In the genomic region with DNA sequence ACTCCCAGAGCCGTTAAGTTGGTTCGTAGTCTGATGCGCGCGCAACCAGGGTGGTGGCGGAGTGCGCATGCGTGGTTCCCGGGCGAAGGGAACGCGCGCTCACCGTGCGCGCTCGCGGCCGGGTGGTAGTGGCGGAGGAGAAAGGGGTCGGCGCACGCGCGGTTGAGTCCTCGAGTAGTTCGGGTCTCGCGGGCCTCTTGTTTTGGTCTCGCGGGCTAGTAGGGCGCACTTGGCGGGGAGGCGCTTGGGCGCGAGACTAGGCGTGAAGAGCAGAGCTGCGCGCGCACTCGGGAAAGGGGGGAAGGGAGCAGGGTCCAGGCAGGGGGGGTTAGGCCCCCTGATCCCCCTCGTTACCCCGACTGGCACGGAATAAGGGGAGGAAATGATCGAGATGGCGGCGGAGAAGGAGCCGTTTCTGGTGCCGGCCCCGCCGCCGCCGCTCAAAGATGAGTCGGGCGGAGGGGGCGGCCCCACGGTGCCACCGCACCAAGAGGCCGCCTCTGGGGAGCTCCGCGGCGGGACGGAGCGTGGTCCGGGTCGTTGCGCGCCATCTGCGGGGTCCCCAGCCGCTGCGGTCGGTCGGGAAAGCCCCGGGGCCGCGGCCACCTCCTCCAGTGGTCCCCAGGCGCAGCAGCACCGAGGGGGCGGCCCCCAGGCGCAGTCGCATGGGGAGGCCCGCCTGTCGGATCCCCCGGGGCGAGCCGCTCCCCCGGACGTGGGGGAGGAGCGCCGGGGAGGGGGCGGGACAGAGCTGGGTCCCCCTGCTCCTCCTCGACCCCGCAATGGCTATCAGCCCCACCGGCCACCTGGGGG, we compare ENCODE assay signal across 1 cellular context.
A peak's percentile ranks its signal among the peaks of the same experiment; 100 is the strongest.
TF ChIP-seq lines count a peak whose summit lies in the region.

TSS of gene MEPCE (plus strand) at position 195 of the 813 bp plus-strand sequence. CDS start at position 383, 188 bp downstream.

TF ChIP-seq in HepG2, 621 proteins besides CTCF, POLR2A, EP300 and RAD21 (continued from another document and continues in another):
- TF ChIP-seq, protein P1, sequence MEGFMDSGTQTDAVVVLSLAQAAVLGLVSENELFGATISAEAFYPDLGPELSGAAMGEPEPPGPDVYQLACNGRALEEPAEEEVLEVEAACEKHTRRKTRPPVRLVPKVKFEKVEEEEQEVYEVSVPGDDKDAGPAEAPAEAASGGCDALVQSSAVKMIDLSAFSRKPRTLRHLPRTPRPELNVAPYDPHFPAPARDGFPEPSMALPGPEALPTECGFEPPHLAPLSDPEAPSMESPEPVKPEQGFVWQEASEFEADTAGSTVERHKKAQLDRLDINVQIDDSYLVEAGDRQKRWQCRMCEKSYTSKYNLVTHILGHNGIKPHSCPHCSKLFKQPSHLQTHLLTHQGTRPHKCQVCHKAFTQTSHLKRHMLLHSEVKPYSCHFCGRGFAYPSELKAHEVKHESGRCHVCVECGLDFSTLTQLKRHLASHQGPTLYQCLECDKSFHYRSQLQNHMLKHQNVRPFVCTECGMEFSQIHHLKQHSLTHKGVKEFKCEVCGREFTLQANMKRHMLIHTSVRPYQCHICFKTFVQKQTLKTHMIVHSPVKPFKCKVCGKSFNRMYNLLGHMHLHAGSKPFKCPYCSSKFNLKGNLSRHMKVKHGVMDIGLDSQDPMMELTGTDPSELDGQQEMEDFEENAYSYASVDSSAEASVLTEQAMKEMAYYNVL (CRISPR knock-in tag; IDR thresholded peaks at IDR 0.05; ENCODE audit: borderline replicate concordance), result peak; percentile 61; the same call in 1 of the 2 replicates
- no peak for TF ChIP-seq BCL6 (CRISPR knock-in tag; IDR thresholded peaks at IDR 0.05)
- no peak for TF ChIP-seq PAF1 (CRISPR knock-in tag; IDR thresholded peaks at IDR 0.05)
- TF ChIP-seq ZNF776 (CRISPR knock-in tag; IDR thresholded peaks at IDR 0.05), result peak; percentile 58; the same call in 1 of the 2 replicates
- TF ChIP-seq, protein P2, sequence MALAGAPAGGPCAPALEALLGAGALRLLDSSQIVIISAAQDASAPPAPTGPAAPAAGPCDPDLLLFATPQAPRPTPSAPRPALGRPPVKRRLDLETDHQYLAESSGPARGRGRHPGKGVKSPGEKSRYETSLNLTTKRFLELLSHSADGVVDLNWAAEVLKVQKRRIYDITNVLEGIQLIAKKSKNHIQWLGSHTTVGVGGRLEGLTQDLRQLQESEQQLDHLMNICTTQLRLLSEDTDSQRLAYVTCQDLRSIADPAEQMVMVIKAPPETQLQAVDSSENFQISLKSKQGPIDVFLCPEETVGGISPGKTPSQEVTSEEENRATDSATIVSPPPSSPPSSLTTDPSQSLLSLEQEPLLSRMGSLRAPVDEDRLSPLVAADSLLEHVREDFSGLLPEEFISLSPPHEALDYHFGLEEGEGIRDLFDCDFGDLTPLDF (CRISPR knock-in tag; IDR thresholded peaks at IDR 0.05), result peak; percentile 52
- no peak for TF ChIP-seq TSC22D2 (CRISPR knock-in tag; IDR thresholded peaks at IDR 0.05; ENCODE audit: borderline replicate concordance)
- TF ChIP-seq EZH2 (conservative IDR thresholded peaks at IDR 0.05; ENCODE audit: low read depth, low read length), result no peak
- TF ChIP-seq CCDC6 (CRISPR knock-in tag; IDR thresholded peaks at IDR 0.05), result no peak
- TF ChIP-seq, protein P3, sequence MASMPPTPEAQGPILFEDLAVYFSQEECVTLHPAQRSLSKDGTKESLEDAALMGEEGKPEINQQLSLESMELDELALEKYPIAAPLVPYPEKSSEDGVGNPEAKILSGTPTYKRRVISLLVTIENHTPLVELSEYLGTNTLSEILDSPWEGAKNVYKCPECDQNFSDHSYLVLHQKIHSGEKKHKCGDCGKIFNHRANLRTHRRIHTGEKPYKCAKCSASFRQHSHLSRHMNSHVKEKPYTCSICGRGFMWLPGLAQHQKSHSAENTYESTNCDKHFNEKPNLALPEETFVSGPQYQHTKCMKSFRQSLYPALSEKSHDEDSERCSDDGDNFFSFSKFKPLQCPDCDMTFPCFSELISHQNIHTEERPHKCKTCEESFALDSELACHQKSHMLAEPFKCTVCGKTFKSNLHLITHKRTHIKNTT (CRISPR knock-in tag; IDR thresholded peaks at IDR 0.05), result no peak
- no peak for TF ChIP-seq ZNF660 (CRISPR knock-in tag; IDR thresholded peaks at IDR 0.05; ENCODE audit: borderline replicate concordance, low read depth)
- no peak; the same call in 1 of the 2 replicates for TF ChIP-seq ZNF441 (CRISPR knock-in tag; IDR thresholded peaks at IDR 0.05; ENCODE audit: borderline replicate concordance)
- no peak for TF ChIP-seq JUNB (CRISPR knock-in tag; IDR thresholded peaks at IDR 0.05; ENCODE audit: borderline replicate concordance)
- TF ChIP-seq ZBTB33 (CRISPR knock-in tag; IDR thresholded peaks at IDR 0.05), result no peak
- TF ChIP-seq MTA3 (CRISPR knock-in tag; IDR thresholded peaks at IDR 0.05), result no peak
- no peak for TF ChIP-seq ZNF10 (CRISPR knock-in tag; IDR thresholded peaks at IDR 0.05; ENCODE audit: borderline replicate concordance, low read depth)
- no peak; the same call in 1 of the 2 replicates for TF ChIP-seq NFKB2 (CRISPR knock-in tag; IDR thresholded peaks at IDR 0.05; ENCODE audit: borderline replicate concordance)
- peak; percentile 13; the same call in 1 of the 2 replicates for TF ChIP-seq HDAC1 (CRISPR knock-in tag; IDR thresholded peaks at IDR 0.05)
- TF ChIP-seq, protein P4, sequence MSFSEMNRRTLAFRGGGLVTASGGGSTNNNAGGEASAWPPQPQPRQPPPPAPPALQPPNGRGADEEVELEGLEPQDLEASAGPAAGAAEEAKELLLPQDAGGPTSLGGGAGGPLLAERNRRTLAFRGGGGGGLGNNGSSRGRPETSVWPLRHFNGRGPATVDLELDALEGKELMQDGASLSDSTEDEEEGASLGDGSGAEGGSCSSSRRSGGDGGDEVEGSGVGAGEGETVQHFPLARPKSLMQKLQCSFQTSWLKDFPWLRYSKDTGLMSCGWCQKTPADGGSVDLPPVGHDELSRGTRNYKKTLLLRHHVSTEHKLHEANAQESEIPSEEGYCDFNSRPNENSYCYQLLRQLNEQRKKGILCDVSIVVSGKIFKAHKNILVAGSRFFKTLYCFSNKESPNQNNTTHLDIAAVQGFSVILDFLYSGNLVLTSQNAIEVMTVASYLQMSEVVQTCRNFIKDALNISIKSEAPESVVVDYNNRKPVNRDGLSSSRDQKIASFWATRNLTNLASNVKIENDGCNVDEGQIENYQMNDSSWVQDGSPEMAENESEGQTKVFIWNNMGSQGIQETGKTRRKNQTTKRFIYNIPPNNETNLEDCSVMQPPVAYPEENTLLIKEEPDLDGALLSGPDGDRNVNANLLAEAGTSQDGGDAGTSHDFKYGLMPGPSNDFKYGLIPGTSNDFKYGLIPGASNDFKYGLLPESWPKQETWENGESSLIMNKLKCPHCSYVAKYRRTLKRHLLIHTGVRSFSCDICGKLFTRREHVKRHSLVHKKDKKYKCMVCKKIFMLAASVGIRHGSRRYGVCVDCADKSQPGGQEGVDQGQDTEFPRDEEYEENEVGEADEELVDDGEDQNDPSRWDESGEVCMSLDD (CRISPR knock-in tag; IDR thresholded peaks at IDR 0.05; ENCODE audit: borderline replicate concordance), result no peak
- TF ChIP-seq, protein P5, sequence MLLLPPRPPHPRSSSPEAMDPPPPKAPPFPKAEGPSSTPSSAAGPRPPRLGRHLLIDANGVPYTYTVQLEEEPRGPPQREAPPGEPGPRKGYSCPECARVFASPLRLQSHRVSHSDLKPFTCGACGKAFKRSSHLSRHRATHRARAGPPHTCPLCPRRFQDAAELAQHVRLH (CRISPR knock-in tag; IDR thresholded peaks at IDR 0.05; ENCODE audit: borderline replicate concordance, low read depth), result 0 out of 2 replicates have a peak, but pooled peaks have one; percentile 52
- no peak for TF ChIP-seq HOXA7 (CRISPR knock-in tag; IDR thresholded peaks at IDR 0.05)
- no peak for TF ChIP-seq ZNF567 (CRISPR knock-in tag; IDR thresholded peaks at IDR 0.05; ENCODE audit: borderline replicate concordance)
- no peak for TF ChIP-seq GATAD1 (CRISPR knock-in tag; IDR thresholded peaks at IDR 0.05)
- TF ChIP-seq PHF21A (CRISPR knock-in tag; IDR thresholded peaks at IDR 0.05), result no peak
- TF ChIP-seq TOPORS (CRISPR knock-in tag; IDR thresholded peaks at IDR 0.05), result 0 out of 2 replicates have a peak, but pooled peaks have one; percentile 79
- peak; percentile 71; the same call in 1 of the 2 replicates for TF ChIP-seq ZMAT3 (CRISPR knock-in tag; conservative IDR thresholded peaks at IDR 0.05)
- peak; percentile 17 for TF ChIP-seq PHF5A (CRISPR knock-in tag; IDR thresholded peaks at IDR 0.05; ENCODE audit: low read depth, unreplicated experiment)
- TF ChIP-seq NFE2L1 (CRISPR knock-in tag; IDR thresholded peaks at IDR 0.05; ENCODE audit: borderline replicate concordance), result no peak
- peak; percentile 39; the same call in 1 of the 2 replicates for TF ChIP-seq MYC (CRISPR knock-in tag; IDR thresholded peaks at IDR 0.05; ENCODE audit: borderline replicate concordance)
- no peak for TF ChIP-seq ZNF350 (CRISPR knock-in tag; IDR thresholded peaks at IDR 0.05; ENCODE audit: borderline replicate concordance, low read depth)
- no peak for TF ChIP-seq ATM (IDR thresholded peaks at IDR 0.05; ENCODE audit: borderline replicate concordance)
- TF ChIP-seq ZBTB7A (CRISPR knock-in tag; IDR thresholded peaks at IDR 0.05), result no peak; the same call in 1 of the 2 replicates
- TF ChIP-seq MED13 (CRISPR knock-in tag; IDR thresholded peaks at IDR 0.05), result no peak
- TF ChIP-seq ZZZ3 (CRISPR knock-in tag; IDR thresholded peaks at IDR 0.05; ENCODE audit: borderline replicate concordance), result no peak
- TF ChIP-seq, protein P6, sequence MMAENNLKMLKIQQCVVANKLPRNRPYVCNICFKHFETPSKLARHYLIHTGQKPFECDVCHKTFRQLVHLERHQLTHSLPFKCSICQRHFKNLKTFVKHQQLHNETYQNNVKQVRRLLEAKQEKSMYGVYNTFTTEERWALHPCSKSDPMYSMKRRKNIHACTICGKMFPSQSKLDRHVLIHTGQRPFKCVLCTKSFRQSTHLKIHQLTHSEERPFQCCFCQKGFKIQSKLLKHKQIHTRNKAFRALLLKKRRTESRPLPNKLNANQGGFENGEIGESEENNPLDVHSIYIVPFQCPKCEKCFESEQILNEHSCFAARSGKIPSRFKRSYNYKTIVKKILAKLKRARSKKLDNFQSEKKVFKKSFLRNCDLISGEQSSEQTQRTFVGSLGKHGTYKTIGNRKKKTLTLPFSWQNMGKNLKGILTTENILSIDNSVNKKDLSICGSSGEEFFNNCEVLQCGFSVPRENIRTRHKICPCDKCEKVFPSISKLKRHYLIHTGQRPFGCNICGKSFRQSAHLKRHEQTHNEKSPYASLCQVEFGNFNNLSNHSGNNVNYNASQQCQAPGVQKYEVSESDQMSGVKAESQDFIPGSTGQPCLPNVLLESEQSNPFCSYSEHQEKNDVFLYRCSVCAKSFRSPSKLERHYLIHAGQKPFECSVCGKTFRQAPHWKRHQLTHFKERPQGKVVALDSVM (CRISPR knock-in tag; IDR thresholded peaks at IDR 0.05), result no peak; the same call in 1 of the 2 replicates
- 0 out of 2 replicates have a peak, but pooled peaks have one; percentile 55 for TF ChIP-seq KLF15 (CRISPR knock-in tag; IDR thresholded peaks at IDR 0.05; ENCODE audit: borderline replicate concordance)
- no peak; the same call in 1 of the 2 replicates for TF ChIP-seq ZNF746 (CRISPR knock-in tag; IDR thresholded peaks at IDR 0.05)
- TF ChIP-seq HCFC1 (IDR thresholded peaks at IDR 0.05; ENCODE audit: low read depth, low read length), result no peak
- 0 out of 2 replicates have a peak, but pooled peaks have one; percentile 11 for TF ChIP-seq FOXK1 (CRISPR knock-in tag; IDR thresholded peaks at IDR 0.05; ENCODE audit: borderline replicate concordance, low read depth)
- TF ChIP-seq MAZ (IDR thresholded peaks at IDR 0.05; ENCODE audit: borderline replicate concordance, low read depth, low read length), result no peak
- peak; percentile 60; the same call in 1 of the 2 replicates for TF ChIP-seq MAZ (CRISPR knock-in tag; IDR thresholded peaks at IDR 0.05; ENCODE audit: low read depth)
- peak; percentile 23; the same call in 1 of the 2 replicates for TF ChIP-seq ZNF773 (CRISPR knock-in tag; IDR thresholded peaks at IDR 0.05; ENCODE audit: borderline replicate concordance)
- no peak for TF ChIP-seq ZNF256 (CRISPR knock-in tag; conservative IDR thresholded peaks at IDR 0.05)
- TF ChIP-seq MAFF (IDR thresholded peaks at IDR 0.05; ENCODE audit: low read depth, low read length), result no peak
- TF ChIP-seq, protein P7, sequence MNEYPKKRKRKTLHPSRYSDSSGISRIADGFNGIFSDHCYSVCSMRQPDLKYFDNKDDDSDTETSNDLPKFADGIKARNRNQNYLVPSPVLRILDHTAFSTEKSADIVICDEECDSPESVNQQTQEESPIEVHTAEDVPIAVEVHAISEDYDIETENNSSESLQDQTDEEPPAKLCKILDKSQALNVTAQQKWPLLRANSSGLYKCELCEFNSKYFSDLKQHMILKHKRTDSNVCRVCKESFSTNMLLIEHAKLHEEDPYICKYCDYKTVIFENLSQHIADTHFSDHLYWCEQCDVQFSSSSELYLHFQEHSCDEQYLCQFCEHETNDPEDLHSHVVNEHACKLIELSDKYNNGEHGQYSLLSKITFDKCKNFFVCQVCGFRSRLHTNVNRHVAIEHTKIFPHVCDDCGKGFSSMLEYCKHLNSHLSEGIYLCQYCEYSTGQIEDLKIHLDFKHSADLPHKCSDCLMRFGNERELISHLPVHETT (CRISPR knock-in tag; conservative IDR thresholded peaks at IDR 0.05), result peak; percentile 58; the same call in 1 of the 2 replicates
